Comparison of ENCODE assay signal across 1 cellular context in the genomic region with DNA sequence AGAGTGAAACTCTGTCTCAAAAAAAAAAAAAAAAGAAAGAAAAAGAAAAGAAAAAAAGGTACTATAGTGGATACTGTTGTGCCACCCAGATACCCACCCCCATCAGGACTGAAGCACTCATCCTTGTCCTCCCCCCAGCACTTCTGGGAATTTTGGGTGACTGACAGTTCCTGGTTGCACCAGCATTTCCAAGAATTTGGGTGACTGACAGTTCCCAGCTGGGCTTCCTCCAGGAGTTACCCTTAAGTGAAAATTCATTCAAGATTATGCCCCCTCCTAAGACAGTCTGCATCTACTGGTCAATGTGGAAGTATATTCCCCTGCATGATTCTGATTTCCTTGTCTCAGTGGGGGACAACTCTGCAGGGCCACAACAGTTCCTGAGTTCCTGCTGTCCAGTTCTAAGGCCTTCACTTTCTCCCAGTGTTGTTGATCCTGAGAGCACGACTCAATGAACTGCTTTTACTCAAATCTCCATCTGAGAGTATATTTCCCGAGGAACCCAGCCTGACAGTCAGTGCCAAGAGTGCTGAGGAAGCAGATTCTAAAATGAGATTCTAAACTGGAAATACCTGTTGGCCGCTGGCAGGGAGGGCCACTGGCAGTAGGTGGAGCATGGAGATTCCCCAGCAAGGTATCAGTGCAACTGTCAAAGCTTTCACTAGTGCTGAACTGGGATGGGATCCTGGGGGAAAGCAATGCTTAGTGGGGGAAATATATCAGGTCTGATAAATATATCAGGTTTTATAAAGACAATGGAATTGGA.
TF ChIP-seq lines count a peak whose summit lies in the region.

No MANE protein-coding gene starts in this region.

TF ChIP-seq in K562, 482 proteins besides CTCF, POLR2A, EP300 and RAD21 (continued from another document and continues in another):
- TF ChIP-seq PKNOX1 (IDR thresholded peaks at IDR 0.05) (peak; percentile 98), ZNF146 (CRISPR knock-in tag; IDR thresholded peaks at IDR 0.05; ENCODE audit: unreplicated experiment) (no peak), ZNF77 (CRISPR knock-in tag; IDR thresholded peaks at IDR 0.05) (no peak), CREB3L1 (IDR thresholded peaks at IDR 0.05; ENCODE audit: borderline replicate concordance, low read depth) (no peak), CTBP1 (IDR thresholded peaks at IDR 0.05; ENCODE audit: borderline replicate concordance) (0 out of 2 replicates have a peak, but pooled peaks have one; percentile 31), FOXJ3 (CRISPR knock-in tag; IDR thresholded peaks at IDR 0.05) (no peak), MED1 (CRISPR knock-in tag; IDR thresholded peaks at IDR 0.05; ENCODE audit: borderline replicate concordance) (no peak), CHD1 (IDR thresholded peaks at IDR 0.05; ENCODE audit: low read length) (no peak), E2F4 (CRISPR knock-in tag; IDR thresholded peaks at IDR 0.05; ENCODE audit: low read depth) (no peak), ARID1B (IDR thresholded peaks at IDR 0.05) (peak; percentile 70), L3MBTL2 (IDR thresholded peaks at IDR 0.05) (no peak), ATF3 (IDR thresholded peaks at IDR 0.05) (peak; percentile 57; the same call in 1 of the 2 replicates), ATF3 (CRISPR knock-in tag; conservative IDR thresholded peaks at IDR 0.05) (no peak), SMAD2 (IDR thresholded peaks at IDR 0.05; ENCODE audit: low read depth, low read length) (no peak), STAT5A (IDR thresholded peaks at IDR 0.05; ENCODE audit: borderline replicate concordance, low read length) (peak; percentile 67; the same call in 1 of the 2 replicates), E4F1 (CRISPR knock-in tag; IDR thresholded peaks at IDR 0.05; ENCODE audit: borderline replicate concordance) (no peak), GMEB1 (CRISPR knock-in tag; IDR thresholded peaks at IDR 0.05) (no peak), FIP1L1 (IDR thresholded peaks at IDR 0.05; ENCODE audit: low read depth, low read length, poor library complexity, severe bottlenecking) (no peak), CREBBP (IDR thresholded peaks at IDR 0.05; ENCODE audit: low read depth, low read length) (no peak), ZNF174 (CRISPR knock-in tag; IDR thresholded peaks at IDR 0.05) (no peak), STAT5B (CRISPR knock-in tag; IDR thresholded peaks at IDR 0.05) (no peak), ZBTB12 (CRISPR knock-in tag; IDR thresholded peaks at IDR 0.05) (no peak), ZKSCAN1 (IDR thresholded peaks at IDR 0.05; ENCODE audit: low read depth, low read length) (no peak), ZFX (CRISPR knock-in tag; IDR thresholded peaks at IDR 0.05) (no peak), SAFB2 (IDR thresholded peaks at IDR 0.05; ENCODE audit: borderline replicate concordance, low read depth, low read length, severe bottlenecking) (no peak), MITF (IDR thresholded peaks at IDR 0.05) (no peak), ELK1 (CRISPR knock-in tag; IDR thresholded peaks at IDR 0.05) (no peak), CBFA2T2 (conservative IDR thresholded peaks at IDR 0.05) (no peak; the same call in 1 of the 2 replicates), NFATC3 (IDR thresholded peaks at IDR 0.05) (no peak), DPF2 (IDR thresholded peaks at IDR 0.05) (peak; percentile 32; the same call in 1 of the 2 replicates)
- TF ChIP-seq, protein P1, sequence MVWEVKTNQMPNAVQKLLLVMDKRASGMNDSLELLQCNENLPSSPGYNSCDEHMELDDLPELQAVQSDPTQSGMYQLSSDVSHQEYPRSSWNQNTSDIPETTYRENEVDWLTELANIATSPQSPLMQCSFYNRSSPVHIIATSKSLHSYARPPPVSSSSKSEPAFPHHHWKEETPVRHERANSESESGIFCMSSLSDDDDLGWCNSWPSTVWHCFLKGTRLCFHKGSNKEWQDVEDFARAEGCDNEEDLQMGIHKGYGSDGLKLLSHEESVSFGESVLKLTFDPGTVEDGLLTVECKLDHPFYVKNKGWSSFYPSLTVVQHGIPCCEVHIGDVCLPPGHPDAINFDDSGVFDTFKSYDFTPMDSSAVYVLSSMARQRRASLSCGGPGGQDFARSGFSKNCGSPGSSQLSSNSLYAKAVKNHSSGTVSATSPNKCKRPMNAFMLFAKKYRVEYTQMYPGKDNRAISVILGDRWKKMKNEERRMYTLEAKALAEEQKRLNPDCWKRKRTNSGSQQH (CRISPR knock-in tag; IDR thresholded peaks at IDR 0.05): no peak
- TF ChIP-seq, protein P2, sequence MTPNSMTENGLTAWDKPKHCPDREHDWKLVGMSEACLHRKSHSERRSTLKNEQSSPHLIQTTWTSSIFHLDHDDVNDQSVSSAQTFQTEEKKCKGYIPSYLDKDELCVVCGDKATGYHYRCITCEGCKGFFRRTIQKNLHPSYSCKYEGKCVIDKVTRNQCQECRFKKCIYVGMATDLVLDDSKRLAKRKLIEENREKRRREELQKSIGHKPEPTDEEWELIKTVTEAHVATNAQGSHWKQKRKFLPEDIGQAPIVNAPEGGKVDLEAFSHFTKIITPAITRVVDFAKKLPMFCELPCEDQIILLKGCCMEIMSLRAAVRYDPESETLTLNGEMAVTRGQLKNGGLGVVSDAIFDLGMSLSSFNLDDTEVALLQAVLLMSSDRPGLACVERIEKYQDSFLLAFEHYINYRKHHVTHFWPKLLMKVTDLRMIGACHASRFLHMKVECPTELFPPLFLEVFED (CRISPR knock-in tag; conservative IDR thresholded peaks at IDR 0.05): no peak
- TF ChIP-seq, protein P3, sequence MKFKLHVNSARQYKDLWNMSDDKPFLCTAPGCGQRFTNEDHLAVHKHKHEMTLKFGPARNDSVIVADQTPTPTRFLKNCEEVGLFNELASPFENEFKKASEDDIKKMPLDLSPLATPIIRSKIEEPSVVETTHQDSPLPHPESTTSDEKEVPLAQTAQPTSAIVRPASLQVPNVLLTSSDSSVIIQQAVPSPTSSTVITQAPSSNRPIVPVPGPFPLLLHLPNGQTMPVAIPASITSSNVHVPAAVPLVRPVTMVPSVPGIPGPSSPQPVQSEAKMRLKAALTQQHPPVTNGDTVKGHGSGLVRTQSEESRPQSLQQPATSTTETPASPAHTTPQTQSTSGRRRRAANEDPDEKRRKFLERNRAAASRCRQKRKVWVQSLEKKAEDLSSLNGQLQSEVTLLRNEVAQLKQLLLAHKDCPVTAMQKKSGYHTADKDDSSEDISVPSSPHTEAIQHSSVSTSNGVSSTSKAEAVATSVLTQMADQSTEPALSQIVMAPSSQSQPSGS (CRISPR knock-in tag; IDR thresholded peaks at IDR 0.05): no peak
